In genomic region chr20:11051146-11051545, GRCh38 we compare ENCODE assay signal across 26 cellular contexts.
"Had no signal": no experiment of that assay in that cellular context is flagged by ENCODE, and none has a peak within 500 bp of the region (broad histone marks: within the 10 kb centered on the region; RNA-seq: fewer than 3 reads in every experiment).

No MANE protein-coding gene starts in this region.

- H3K9me3 ChIP-seq: esophagus squamous epithelium, gastroesophageal sphincter, heart left ventricle, left lung, ovary, right lobe of liver, thyroid gland had no signal

- H3K27ac ChIP-seq: esophagus squamous epithelium, gastroesophageal sphincter, heart left ventricle, left lung, ovary, right lobe of liver, thyroid gland had no signal

- H3K4me2 ChIP-seq: smooth muscle cell had no signal

- H3K36me3 ChIP-seq: esophagus squamous epithelium, gastroesophageal sphincter, heart left ventricle, left lung, ovary, right lobe of liver, thyroid gland had no signal

- ATAC-seq: effector memory CD8-positive, alpha-beta T cell; gastroesophageal sphincter; heart left ventricle; left cardiac atrium; left lung; naive thymus-derived CD8-positive, alpha-beta T cell; right lobe of liver; stimulated activated naive CD8-positive, alpha-beta T cell treated with anti-CD3 and anti-CD28 coated beads, Interleukin-15, amount 100 ng/mL, for 72 hours had no signal

- H3K4me3 ChIP-seq: esophagus squamous epithelium, gastroesophageal sphincter, heart left ventricle, left lung, ovary, right lobe of liver, smooth muscle cell, thyroid gland had no signal

- DNase-seq: cortex of kidney; effector memory CD8-positive, alpha-beta T cell; erythroblast; esophagus squamous epithelium; foreskin fibroblast; heart left ventricle; hippocampal formation; left cardiac atrium; left lung; mesendoderm; midbrain; naive thymus-derived CD8-positive, alpha-beta T cell; nephron progenitor cell; nucleus accumbens; ovary; posterior cingulate gyrus; right lobe of liver; stimulated activated CD4-positive, alpha-beta T cell treated with anti-CD3 and anti-CD28 coated beads, Interleukin-12 subunit alpha, Interleukin-12 subunit beta, amount 100 ng/mL, for 4 hours; stimulated activated CD4-positive, alpha-beta T cell treated with anti-CD3 and anti-CD28 coated beads, Interleukin-1b, Interleukin-23, amount 100 ng/mL, for 48 hours; stimulated activated CD4-positive, alpha-beta T cell treated with anti-CD3 and anti-CD28 coated beads, Interleukin-4, amount 100 ng/mL, for 1 hour; stimulated activated CD8-positive, alpha-beta memory T cell treated with anti-CD3 and anti-CD28 coated beads, Interleukin-4, amount 100 ng/mL, for 48 hours; stimulated activated naive CD4-positive, alpha-beta T cell; stimulated activated naive CD8-positive, alpha-beta T cell treated with anti-CD3 and anti-CD28 coated beads, Interleukin-15, amount 100 ng/mL, for 72 hours; thyroid gland had no signal

- H3K4me1 ChIP-seq: esophagus squamous epithelium, gastroesophageal sphincter, left lung, right lobe of liver, thyroid gland had no signal

- H3K27me3 ChIP-seq: esophagus squamous epithelium, gastroesophageal sphincter, heart left ventricle, left lung, ovary, right lobe of liver, thyroid gland had no signal
